16 cellular contexts compared by ENCODE assay signal in genomic region chr12:2651061-2651965, GRCh38.
"Had no signal": no experiment of that assay in that cellular context is flagged by ENCODE, and none has a peak within 500 bp of the region (broad histone marks: within the 10 kb centered on the region; RNA-seq: fewer than 3 reads in every experiment).

No MANE protein-coding gene starts in this region.

- H3K36me3 Mint-ChIP-seq: activated naive CD8-positive, alpha-beta T cell treated with anti-CD3 and anti-CD28 coated beads, Interleukin-2, amount 10 ng/mL, durations not matched to agents 7 days and 5 days; memory B cell; natural killer cell treated with Interleukin-12 subunit alpha and Interleukin-12 subunit beta and Interleukin-15 and Interleukin-18, amount 100 ng/mL, for 72 hours had no signal

- H3K4me3 Mint-ChIP-seq: activated naive CD8-positive, alpha-beta T cell treated with anti-CD3 and anti-CD28 coated beads, Interleukin-2, amount 10 ng/mL, durations not matched to agents 7 days and 5 days; activated T-helper 1 cell treated with anti-CD3 and anti-CD28 coated beads, Interleukin-12 subunit alpha, Interleukin-12 subunit beta, Interleukin-2, Interleukin-4 antibody, amounts not matched to agents 30 ng/mL and 10 ng/mL and 1 ng/mL, durations not matched to agents 14 hours and 24 hours and 36 hours; memory B cell; natural killer cell treated with Interleukin-12 subunit alpha and Interleukin-12 subunit beta and Interleukin-15 and Interleukin-18, amount 100 ng/mL, for 72 hours; stimulated activated naive CD8-positive, alpha-beta T cell treated with anti-CD3 and anti-CD28 coated beads, Interleukin-15, Interleukin-2, amounts not matched to agents 100 ng/mL and 50 ng/mL, for 24 hours had no signal

- DNase-seq: activated CD4-positive, alpha-beta T cell treated with anti-CD3 and anti-CD28 coated beads for 48 hours; activated CD8-positive, alpha-beta memory T cell treated with anti-CD3 and anti-CD28 coated beads, Interleukin-2, amount 50 U/mL, for 48 hours; activated naive CD4-positive, alpha-beta T cell; activated naive CD8-positive, alpha-beta T cell treated with anti-CD3 and anti-CD28 coated beads, Interleukin-2, amount 10 ng/mL, durations not matched to agents 7 days and 5 days; anterior cingulate cortex; heart right ventricle; left lung; occipital lobe; right cardiac atrium; T-helper 2 cell had no signal

- H3K27ac Mint-ChIP-seq: activated naive CD8-positive, alpha-beta T cell treated with anti-CD3 and anti-CD28 coated beads, Interleukin-2, amount 10 ng/mL, durations not matched to agents 7 days and 5 days; activated T-helper 1 cell treated with anti-CD3 and anti-CD28 coated beads, Interleukin-12 subunit alpha, Interleukin-12 subunit beta, Interleukin-2, Interleukin-4 antibody, amounts not matched to agents 30 ng/mL and 10 ng/mL and 1 ng/mL, durations not matched to agents 14 hours and 24 hours and 36 hours; memory B cell; natural killer cell treated with Interleukin-12 subunit alpha and Interleukin-12 subunit beta and Interleukin-15 and Interleukin-18, amount 100 ng/mL, for 72 hours; stimulated activated naive CD8-positive, alpha-beta T cell treated with anti-CD3 and anti-CD28 coated beads, Interleukin-15, Interleukin-2, amounts not matched to agents 100 ng/mL and 50 ng/mL, for 24 hours had no signal

- H3K36me3 ChIP-seq: left lung had no signal

- H3K4me2 ChIP-seq: smooth muscle cell had no signal

- H3K9me3 Mint-ChIP-seq: activated naive CD8-positive, alpha-beta T cell treated with anti-CD3 and anti-CD28 coated beads, Interleukin-2, amount 10 ng/mL, durations not matched to agents 7 days and 5 days; activated T-helper 1 cell treated with anti-CD3 and anti-CD28 coated beads, Interleukin-12 subunit alpha, Interleukin-12 subunit beta, Interleukin-2, Interleukin-4 antibody, amounts not matched to agents 30 ng/mL and 10 ng/mL and 1 ng/mL, durations not matched to agents 14 hours and 24 hours and 36 hours; natural killer cell treated with Interleukin-12 subunit alpha and Interleukin-12 subunit beta and Interleukin-15 and Interleukin-18, amount 100 ng/mL, for 72 hours; stimulated activated naive CD8-positive, alpha-beta T cell treated with anti-CD3 and anti-CD28 coated beads, Interleukin-15, Interleukin-2, amounts not matched to agents 100 ng/mL and 50 ng/mL, for 24 hours had no signal

- H3K4me1 ChIP-seq: left lung had no signal

- H3K27me3 ChIP-seq: gastroesophageal sphincter, heart right ventricle had no signal

- H3K4me3 ChIP-seq: gastroesophageal sphincter, heart right ventricle, left lung, smooth muscle cell had no signal

- H3K9me3 ChIP-seq: gastroesophageal sphincter, heart right ventricle, left lung had no signal

- ATAC-seq: gastroesophageal sphincter, left lung had no signal

- H3K27ac ChIP-seq: heart right ventricle, left lung had no signal

- H3K4me1 Mint-ChIP-seq: activated naive CD8-positive, alpha-beta T cell treated with anti-CD3 and anti-CD28 coated beads, Interleukin-2, amount 10 ng/mL, durations not matched to agents 7 days and 5 days; memory B cell had no signal
